ENCODE assay signal across 1 cellular context in genomic region chr2:63588385-63589147, GRCh38.
A peak's percentile ranks its signal among the peaks of the same experiment; 100 is the strongest.
TF ChIP-seq lines count a peak whose summit lies in the region.

Gene MDH1 (plus strand): TSS chr2:63588963. CDS start chr2:63589044, 81 bp downstream.
Gene WDPCP (minus strand): TSS chr2:63588477. CDS start chr2:63588271, 206 bp downstream.

TF ChIP-seq in HepG2, 621 proteins besides CTCF, POLR2A, EP300 and RAD21 (continued from another document and continues in another):
- TF ChIP-seq SOX5 (CRISPR knock-in tag; IDR thresholded peaks at IDR 0.05; ENCODE audit: borderline replicate concordance): peak; percentile 63
- TF ChIP-seq HNRNPH1 (optimal IDR thresholded peaks at IDR 0.05; ENCODE audit: low read depth, low read length): no peak
- peak; percentile 18; the same call in 1 of the 2 replicates for TF ChIP-seq MAFF (IDR thresholded peaks at IDR 0.05; ENCODE audit: low read depth, low read length)
- TF ChIP-seq ZNF549 (CRISPR knock-in tag; IDR thresholded peaks at IDR 0.05): no peak
- TF ChIP-seq PCBP2 (optimal IDR thresholded peaks at IDR 0.05; ENCODE audit: low read depth, low read length, poor library complexity, severe bottlenecking): no peak
- TF ChIP-seq TEF (CRISPR knock-in tag; IDR thresholded peaks at IDR 0.05): no peak; the same call in 1 of the 2 replicates
- TF ChIP-seq NFAT5 (CRISPR knock-in tag; IDR thresholded peaks at IDR 0.05): 0 out of 2 replicates have a peak, but pooled peaks have one; percentile 34
- TF ChIP-seq NR2F1 (CRISPR knock-in tag; IDR thresholded peaks at IDR 0.05): peak; percentile 10 to 77; a peak in 2 of 4 replicates
- TF ChIP-seq ZNF574 (CRISPR knock-in tag; IDR thresholded peaks at IDR 0.05): peak; percentile 90
- TF ChIP-seq NCOA2 (CRISPR knock-in tag; IDR thresholded peaks at IDR 0.05): no peak; the same call in none of the 2 replicates
- peak; percentile 86 for TF ChIP-seq KDM5B (CRISPR knock-in tag; IDR thresholded peaks at IDR 0.05; ENCODE audit: borderline replicate concordance)
- peak; percentile 71 for TF ChIP-seq TBX2 (CRISPR knock-in tag; IDR thresholded peaks at IDR 0.05; ENCODE audit: borderline replicate concordance)
- no peak for TF ChIP-seq GTF3A (CRISPR knock-in tag; conservative IDR thresholded peaks at IDR 0.05)
- TF ChIP-seq ZNF557 (CRISPR knock-in tag; IDR thresholded peaks at IDR 0.05): peak; percentile 41; the same call in 1 of the 2 replicates
- TF ChIP-seq AGO2 (optimal IDR thresholded peaks at IDR 0.05; ENCODE audit: low read depth, low read length): no peak
- TF ChIP-seq ZNF615 (CRISPR knock-in tag; IDR thresholded peaks at IDR 0.05; ENCODE audit: borderline replicate concordance): peak; percentile 91; the same call in 1 of the 2 replicates
- TF ChIP-seq ZNF335 (CRISPR knock-in tag; IDR thresholded peaks at IDR 0.05): peak; percentile 91
- TF ChIP-seq SIN3B (IDR thresholded peaks at IDR 0.05; ENCODE audit: low read length): peak; percentile 54; the same call in 1 of the 2 replicates
- TF ChIP-seq NFYB (CRISPR knock-in tag; IDR thresholded peaks at IDR 0.05): peak; percentile 92
- peak; percentile 74 for TF ChIP-seq BORCS8-MEF2B (CRISPR knock-in tag; IDR thresholded peaks at IDR 0.05)
- TF ChIP-seq ZBTB34 (CRISPR knock-in tag; IDR thresholded peaks at IDR 0.05): peak; percentile 32; the same call in 1 of the 2 replicates
- TF ChIP-seq ZNF775 (CRISPR knock-in tag; IDR thresholded peaks at IDR 0.05; ENCODE audit: borderline replicate concordance): no peak
- TF ChIP-seq PHF8 (CRISPR knock-in tag; IDR thresholded peaks at IDR 0.05): peak; percentile 96
- TF ChIP-seq ZNF883 (CRISPR knock-in tag; IDR thresholded peaks at IDR 0.05; ENCODE audit: not compliant biosample characterization): peak; percentile 82
- TF ChIP-seq MTF1 (CRISPR knock-in tag; IDR thresholded peaks at IDR 0.05): peak; percentile 40; the same call in 1 of the 2 replicates
- no peak for TF ChIP-seq SMC3 (IDR thresholded peaks at IDR 0.05; ENCODE audit: low read length)
- TF ChIP-seq HBP1 (CRISPR knock-in tag; IDR thresholded peaks at IDR 0.05; ENCODE audit: low read depth): peak; percentile 77
- peak; percentile 33; the same call in 1 of the 2 replicates for TF ChIP-seq CREB3 (CRISPR knock-in tag; IDR thresholded peaks at IDR 0.05)
- TF ChIP-seq ZBTB25 (CRISPR knock-in tag; IDR thresholded peaks at IDR 0.05): peak; percentile 93
- TF ChIP-seq SAFB2 (CRISPR knock-in tag; IDR thresholded peaks at IDR 0.05; ENCODE audit: borderline replicate concordance, low read depth): no peak; the same call in 1 of the 2 replicates
- TF ChIP-seq ZFX (CRISPR knock-in tag; IDR thresholded peaks at IDR 0.05; ENCODE audit: low read depth): peak; percentile 72
- TF ChIP-seq ARID2 (CRISPR knock-in tag; IDR thresholded peaks at IDR 0.05; ENCODE audit: borderline replicate concordance): peak; percentile 80; the same call in 1 of the 2 replicates
- TF ChIP-seq HIVEP1 (CRISPR knock-in tag; IDR thresholded peaks at IDR 0.05): peak; percentile 61
- TF ChIP-seq HES4 (CRISPR knock-in tag; IDR thresholded peaks at IDR 0.05; ENCODE audit: borderline replicate concordance): 0 out of 2 replicates have a peak, but pooled peaks have one; percentile 39
- no peak for TF ChIP-seq GPBP1L1 (CRISPR knock-in tag; IDR thresholded peaks at IDR 0.05)
- TF ChIP-seq ZNF704 (CRISPR knock-in tag; IDR thresholded peaks at IDR 0.05; ENCODE audit: borderline replicate concordance): 0 out of 2 replicates have a peak, but pooled peaks have one; percentile 78
- TF ChIP-seq TSC22D2 (CRISPR knock-in tag; IDR thresholded peaks at IDR 0.05; ENCODE audit: borderline replicate concordance): peak; percentile 86; the same call in 1 of the 2 replicates
- TF ChIP-seq IKZF1 (IDR thresholded peaks at IDR 0.05): no peak
- peak; percentile 89; the same call in 1 of the 2 replicates for TF ChIP-seq IRF9 (CRISPR knock-in tag; IDR thresholded peaks at IDR 0.05; ENCODE audit: borderline replicate concordance)
- TF ChIP-seq ZNF749 (CRISPR knock-in tag; IDR thresholded peaks at IDR 0.05; ENCODE audit: borderline replicate concordance): no peak
- peak; percentile 92 for TF ChIP-seq PITX1 (CRISPR knock-in tag; IDR thresholded peaks at IDR 0.05)
- no peak for TF ChIP-seq ISX (CRISPR knock-in tag; conservative IDR thresholded peaks at IDR 0.05)
- TF ChIP-seq NFIB (CRISPR knock-in tag; IDR thresholded peaks at IDR 0.05; ENCODE audit: borderline replicate concordance): no peak
- no peak for TF ChIP-seq MED8 (CRISPR knock-in tag; IDR thresholded peaks at IDR 0.05; ENCODE audit: insufficient replicate concordance)
- no peak for TF ChIP-seq ZNF460 (CRISPR knock-in tag; IDR thresholded peaks at IDR 0.05; ENCODE audit: borderline replicate concordance)
- peak; percentile 67 for TF ChIP-seq WIZ (CRISPR knock-in tag; IDR thresholded peaks at IDR 0.05)
- TF ChIP-seq HMG20A (CRISPR knock-in tag; IDR thresholded peaks at IDR 0.05; ENCODE audit: borderline replicate concordance): peak; percentile 35; the same call in 1 of the 2 replicates
- TF ChIP-seq ZNF605 (CRISPR knock-in tag; IDR thresholded peaks at IDR 0.05): peak; percentile 90
- TF ChIP-seq ZNF263 (CRISPR knock-in tag; IDR thresholded peaks at IDR 0.05): no peak
